Comparison of ENCODE assay signal across 1 cellular context in the genomic region with DNA sequence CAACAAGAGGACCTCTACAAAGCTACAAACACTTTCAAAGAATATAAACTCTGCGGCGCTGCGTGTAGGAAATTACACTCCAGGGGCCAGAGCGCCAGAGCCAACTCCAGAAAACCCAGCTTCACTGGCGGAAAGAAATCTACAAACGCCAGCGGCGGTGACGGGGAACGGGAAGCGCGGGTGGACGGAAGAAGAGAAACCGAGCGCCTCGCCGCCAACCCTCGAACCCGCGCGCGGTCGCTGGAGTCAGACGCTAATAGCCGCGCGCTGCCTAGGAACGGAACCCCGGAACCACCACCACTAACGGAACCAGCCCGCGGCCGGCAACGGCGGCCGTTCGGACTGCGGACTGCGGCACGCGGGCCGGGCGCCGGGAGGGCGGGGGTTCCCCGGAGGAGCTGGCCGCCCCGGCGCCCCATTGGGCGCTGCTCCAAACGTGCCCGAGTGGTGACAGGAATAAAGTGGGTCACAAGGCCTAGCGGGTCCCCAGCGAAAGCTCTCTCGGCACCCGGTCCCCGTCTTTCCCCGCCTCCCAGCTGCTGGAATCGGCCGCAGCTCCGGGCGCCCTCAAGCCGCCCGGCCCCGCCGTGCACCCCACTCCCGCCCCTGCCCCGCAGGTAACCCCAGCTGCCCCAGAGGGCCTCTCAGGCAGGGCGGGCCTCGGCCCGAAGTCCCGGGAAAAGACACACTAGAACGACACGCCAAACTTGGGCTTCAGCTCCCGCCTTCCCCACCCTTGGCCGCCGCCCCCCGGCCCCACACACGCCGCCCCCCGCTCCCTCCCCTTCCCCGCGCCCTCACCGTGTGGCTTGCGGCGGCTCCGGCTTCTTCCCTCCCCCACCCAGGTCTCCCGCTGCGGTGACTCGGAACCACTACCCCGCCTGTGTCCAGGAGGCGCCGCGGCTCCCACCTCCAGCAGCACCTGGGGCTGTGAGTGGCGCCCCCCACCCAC.
TF ChIP-seq lines count a peak whose summit lies in the region.

No MANE protein-coding gene starts in this region.

TF ChIP-seq in HepG2, 621 proteins besides CTCF, POLR2A, EP300 and RAD21 (continued from another document and continues in another):
- TF ChIP-seq, protein P1, sequence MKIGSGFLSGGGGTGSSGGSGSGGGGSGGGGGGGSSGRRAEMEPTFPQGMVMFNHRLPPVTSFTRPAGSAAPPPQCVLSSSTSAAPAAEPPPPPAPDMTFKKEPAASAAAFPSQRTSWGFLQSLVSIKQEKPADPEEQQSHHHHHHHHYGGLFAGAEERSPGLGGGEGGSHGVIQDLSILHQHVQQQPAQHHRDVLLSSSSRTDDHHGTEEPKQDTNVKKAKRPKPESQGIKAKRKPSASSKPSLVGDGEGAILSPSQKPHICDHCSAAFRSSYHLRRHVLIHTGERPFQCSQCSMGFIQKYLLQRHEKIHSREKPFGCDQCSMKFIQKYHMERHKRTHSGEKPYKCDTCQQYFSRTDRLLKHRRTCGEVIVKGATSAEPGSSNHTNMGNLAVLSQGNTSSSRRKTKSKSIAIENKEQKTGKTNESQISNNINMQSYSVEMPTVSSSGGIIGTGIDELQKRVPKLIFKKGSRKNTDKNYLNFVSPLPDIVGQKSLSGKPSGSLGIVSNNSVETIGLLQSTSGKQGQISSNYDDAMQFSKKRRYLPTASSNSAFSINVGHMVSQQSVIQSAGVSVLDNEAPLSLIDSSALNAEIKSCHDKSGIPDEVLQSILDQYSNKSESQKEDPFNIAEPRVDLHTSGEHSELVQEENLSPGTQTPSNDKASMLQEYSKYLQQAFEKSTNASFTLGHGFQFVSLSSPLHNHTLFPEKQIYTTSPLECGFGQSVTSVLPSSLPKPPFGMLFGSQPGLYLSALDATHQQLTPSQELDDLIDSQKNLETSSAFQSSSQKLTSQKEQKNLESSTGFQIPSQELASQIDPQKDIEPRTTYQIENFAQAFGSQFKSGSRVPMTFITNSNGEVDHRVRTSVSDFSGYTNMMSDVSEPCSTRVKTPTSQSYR (CRISPR knock-in tag; IDR thresholded peaks at IDR 0.05; ENCODE audit: borderline replicate concordance), result peak; percentile 35; the same call in 1 of the 2 replicates
- TF ChIP-seq ELF1 (CRISPR knock-in tag; IDR thresholded peaks at IDR 0.05) (peak; percentile 54), NR2F6 (IDR thresholded peaks at IDR 0.05) (no peak), NR2F6 (CRISPR knock-in tag; IDR thresholded peaks at IDR 0.05) (no peak), RARG (CRISPR knock-in tag; IDR thresholded peaks at IDR 0.05; ENCODE audit: low read depth) (no peak), NFE2 (CRISPR knock-in tag; IDR thresholded peaks at IDR 0.05) (no peak), ZNF569 (CRISPR knock-in tag; IDR thresholded peaks at IDR 0.05; ENCODE audit: borderline replicate concordance) (no peak), ZNF224 (CRISPR knock-in tag; IDR thresholded peaks at IDR 0.05) (no peak), KDM4B (CRISPR knock-in tag; IDR thresholded peaks at IDR 0.05) (no peak)
- TF ChIP-seq, protein P2, sequence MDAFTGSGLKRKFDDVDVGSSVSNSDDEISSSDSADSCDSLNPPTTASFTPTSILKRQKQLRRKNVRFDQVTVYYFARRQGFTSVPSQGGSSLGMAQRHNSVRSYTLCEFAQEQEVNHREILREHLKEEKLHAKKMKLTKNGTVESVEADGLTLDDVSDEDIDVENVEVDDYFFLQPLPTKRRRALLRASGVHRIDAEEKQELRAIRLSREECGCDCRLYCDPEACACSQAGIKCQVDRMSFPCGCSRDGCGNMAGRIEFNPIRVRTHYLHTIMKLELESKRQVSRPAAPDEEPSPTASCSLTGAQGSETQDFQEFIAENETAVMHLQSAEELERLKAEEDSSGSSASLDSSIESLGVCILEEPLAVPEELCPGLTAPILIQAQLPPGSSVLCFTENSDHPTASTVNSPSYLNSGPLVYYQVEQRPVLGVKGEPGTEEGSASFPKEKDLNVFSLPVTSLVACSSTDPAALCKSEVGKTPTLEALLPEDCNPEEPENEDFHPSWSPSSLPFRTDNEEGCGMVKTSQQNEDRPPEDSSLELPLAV (CRISPR knock-in tag; conservative IDR thresholded peaks at IDR 0.05; ENCODE audit: low read depth), result no peak
- TF ChIP-seq, protein P3, sequence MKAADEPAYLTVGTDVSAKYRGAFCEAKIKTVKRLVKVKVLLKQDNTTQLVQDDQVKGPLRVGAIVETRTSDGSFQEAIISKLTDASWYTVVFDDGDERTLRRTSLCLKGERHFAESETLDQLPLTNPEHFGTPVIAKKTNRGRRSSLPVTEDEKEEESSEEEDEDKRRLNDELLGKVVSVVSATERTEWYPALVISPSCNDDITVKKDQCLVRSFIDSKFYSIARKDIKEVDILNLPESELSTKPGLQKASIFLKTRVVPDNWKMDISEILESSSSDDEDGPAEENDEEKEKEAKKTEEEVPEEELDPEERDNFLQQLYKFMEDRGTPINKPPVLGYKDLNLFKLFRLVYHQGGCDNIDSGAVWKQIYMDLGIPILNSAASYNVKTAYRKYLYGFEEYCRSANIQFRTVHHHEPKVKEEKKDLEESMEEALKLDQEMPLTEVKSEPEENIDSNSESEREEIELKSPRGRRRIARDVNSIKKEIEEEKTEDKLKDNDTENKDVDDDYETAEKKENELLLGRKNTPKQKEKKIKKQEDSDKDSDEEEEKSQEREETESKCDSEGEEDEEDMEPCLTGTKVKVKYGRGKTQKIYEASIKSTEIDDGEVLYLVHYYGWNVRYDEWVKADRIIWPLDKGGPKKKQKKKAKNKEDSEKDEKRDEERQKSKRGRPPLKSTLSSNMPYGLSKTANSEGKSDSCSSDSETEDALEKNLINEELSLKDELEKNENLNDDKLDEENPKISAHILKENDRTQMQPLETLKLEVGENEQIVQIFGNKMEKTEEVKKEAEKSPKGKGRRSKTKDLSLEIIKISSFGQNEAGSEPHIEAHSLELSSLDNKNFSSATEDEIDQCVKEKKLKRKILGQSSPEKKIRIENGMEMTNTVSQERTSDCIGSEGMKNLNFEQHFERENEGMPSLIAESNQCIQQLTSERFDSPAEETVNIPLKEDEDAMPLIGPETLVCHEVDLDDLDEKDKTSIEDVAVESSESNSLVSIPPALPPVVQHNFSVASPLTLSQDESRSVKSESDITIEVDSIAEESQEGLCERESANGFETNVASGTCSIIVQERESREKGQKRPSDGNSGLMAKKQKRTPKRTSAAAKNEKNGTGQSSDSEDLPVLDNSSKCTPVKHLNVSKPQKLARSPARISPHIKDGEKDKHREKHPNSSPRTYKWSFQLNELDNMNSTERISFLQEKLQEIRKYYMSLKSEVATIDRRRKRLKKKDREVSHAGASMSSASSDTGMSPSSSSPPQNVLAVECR (CRISPR knock-in tag; IDR thresholded peaks at IDR 0.05; ENCODE audit: borderline replicate concordance), result peak; percentile 81; the same call in 1 of the 2 replicates
- TF ChIP-seq, protein P4, sequence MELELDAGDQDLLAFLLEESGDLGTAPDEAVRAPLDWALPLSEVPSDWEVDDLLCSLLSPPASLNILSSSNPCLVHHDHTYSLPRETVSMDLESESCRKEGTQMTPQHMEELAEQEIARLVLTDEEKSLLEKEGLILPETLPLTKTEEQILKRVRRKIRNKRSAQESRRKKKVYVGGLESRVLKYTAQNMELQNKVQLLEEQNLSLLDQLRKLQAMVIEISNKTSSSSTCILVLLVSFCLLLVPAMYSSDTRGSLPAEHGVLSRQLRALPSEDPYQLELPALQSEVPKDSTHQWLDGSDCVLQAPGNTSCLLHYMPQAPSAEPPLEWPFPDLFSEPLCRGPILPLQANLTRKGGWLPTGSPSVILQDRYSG (CRISPR knock-in tag; IDR thresholded peaks at IDR 0.05), result no peak
- TF ChIP-seq, protein P5, sequence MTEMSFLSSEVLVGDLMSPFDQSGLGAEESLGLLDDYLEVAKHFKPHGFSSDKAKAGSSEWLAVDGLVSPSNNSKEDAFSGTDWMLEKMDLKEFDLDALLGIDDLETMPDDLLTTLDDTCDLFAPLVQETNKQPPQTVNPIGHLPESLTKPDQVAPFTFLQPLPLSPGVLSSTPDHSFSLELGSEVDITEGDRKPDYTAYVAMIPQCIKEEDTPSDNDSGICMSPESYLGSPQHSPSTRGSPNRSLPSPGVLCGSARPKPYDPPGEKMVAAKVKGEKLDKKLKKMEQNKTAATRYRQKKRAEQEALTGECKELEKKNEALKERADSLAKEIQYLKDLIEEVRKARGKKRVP (CRISPR knock-in tag; IDR thresholded peaks at IDR 0.05), result no peak
- TF ChIP-seq, protein P6, sequence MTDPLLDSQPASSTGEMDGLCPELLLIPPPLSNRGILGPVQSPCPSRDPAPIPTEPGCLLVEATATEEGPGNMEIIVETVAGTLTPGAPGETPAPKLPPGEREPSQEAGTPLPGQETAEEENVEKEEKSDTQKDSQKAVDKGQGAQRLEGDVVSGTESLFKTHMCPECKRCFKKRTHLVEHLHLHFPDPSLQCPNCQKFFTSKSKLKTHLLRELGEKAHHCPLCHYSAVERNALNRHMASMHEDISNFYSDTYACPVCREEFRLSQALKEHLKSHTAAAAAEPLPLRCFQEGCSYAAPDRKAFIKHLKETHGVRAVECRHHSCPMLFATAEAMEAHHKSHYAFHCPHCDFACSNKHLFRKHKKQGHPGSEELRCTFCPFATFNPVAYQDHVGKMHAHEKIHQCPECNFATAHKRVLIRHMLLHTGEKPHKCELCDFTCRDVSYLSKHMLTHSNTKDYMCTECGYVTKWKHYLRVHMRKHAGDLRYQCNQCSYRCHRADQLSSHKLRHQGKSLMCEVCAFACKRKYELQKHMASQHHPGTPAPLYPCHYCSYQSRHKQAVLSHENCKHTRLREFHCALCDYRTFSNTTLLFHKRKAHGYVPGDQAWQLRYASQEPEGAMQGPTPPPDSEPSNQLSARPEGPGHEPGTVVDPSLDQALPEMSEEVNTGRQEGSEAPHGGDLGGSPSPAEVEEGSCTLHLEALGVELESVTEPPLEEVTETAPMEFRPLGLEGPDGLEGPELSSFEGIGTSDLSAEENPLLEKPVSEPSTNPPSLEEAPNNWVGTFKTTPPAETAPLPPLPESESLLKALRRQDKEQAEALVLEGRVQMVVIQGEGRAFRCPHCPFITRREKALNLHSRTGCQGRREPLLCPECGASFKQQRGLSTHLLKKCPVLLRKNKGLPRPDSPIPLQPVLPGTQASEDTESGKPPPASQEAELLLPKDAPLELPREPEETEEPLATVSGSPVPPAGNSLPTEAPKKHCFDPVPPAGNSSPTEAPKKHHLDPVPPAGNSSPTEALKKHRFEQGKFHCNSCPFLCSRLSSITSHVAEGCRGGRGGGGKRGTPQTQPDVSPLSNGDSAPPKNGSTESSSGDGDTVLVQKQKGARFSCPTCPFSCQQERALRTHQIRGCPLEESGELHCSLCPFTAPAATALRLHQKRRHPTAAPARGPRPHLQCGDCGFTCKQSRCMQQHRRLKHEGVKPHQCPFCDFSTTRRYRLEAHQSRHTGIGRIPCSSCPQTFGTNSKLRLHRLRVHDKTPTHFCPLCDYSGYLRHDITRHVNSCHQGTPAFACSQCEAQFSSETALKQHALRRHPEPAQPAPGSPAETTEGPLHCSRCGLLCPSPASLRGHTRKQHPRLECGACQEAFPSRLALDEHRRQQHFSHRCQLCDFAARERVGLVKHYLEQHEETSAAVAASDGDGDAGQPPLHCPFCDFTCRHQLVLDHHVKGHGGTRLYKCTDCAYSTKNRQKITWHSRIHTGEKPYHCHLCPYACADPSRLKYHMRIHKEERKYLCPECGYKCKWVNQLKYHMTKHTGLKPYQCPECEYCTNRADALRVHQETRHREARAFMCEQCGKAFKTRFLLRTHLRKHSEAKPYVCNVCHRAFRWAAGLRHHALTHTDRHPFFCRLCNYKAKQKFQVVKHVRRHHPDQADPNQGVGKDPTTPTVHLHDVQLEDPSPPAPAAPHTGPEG (CRISPR knock-in tag; IDR thresholded peaks at IDR 0.05), result peak; percentile 36; the same call in 1 of the 2 replicates
- TF ChIP-seq, protein P7, sequence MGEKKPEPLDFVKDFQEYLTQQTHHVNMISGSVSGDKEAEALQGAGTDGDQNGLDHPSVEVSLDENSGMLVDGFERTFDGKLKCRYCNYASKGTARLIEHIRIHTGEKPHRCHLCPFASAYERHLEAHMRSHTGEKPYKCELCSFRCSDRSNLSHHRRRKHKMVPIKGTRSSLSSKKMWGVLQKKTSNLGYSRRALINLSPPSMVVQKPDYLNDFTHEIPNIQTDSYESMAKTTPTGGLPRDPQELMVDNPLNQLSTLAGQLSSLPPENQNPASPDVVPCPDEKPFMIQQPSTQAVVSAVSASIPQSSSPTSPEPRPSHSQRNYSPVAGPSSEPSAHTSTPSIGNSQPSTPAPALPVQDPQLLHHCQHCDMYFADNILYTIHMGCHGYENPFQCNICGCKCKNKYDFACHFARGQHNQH (CRISPR knock-in tag; IDR thresholded peaks at IDR 0.05), result no peak; the same call in 1 of the 2 replicates
- TF ChIP-seq, protein P8, sequence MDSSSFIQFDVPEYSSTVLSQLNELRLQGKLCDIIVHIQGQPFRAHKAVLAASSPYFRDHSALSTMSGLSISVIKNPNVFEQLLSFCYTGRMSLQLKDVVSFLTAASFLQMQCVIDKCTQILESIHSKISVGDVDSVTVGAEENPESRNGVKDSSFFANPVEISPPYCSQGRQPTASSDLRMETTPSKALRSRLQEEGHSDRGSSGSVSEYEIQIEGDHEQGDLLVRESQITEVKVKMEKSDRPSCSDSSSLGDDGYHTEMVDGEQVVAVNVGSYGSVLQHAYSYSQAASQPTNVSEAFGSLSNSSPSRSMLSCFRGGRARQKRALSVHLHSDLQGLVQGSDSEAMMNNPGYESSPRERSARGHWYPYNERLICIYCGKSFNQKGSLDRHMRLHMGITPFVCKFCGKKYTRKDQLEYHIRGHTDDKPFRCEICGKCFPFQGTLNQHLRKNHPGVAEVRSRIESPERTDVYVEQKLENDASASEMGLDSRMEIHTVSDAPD (CRISPR knock-in tag; IDR thresholded peaks at IDR 0.05), result peak; percentile 47; the same call in 1 of the 2 replicates
